Comparison of ENCODE assay signal across 25 cellular contexts in genomic region chr10:36547965-36548364, GRCh38.
DNase-seq lines count a peak whose midpoint lies in the region; ATAC-seq, FAIRE-seq and TF ChIP-seq lines count a peak whose summit lies in the region.
"Had no signal": no experiment of that assay in that cellular context is flagged by ENCODE, and none has a peak within 500 bp of the region (broad histone marks: within the 10 kb centered on the region; RNA-seq: fewer than 3 reads in every experiment).

No MANE protein-coding gene starts in this region.

- TF ChIP-seq POLR2A in H1 (IDR thresholded peaks at IDR 0.05; ENCODE audit: control extremely low read depth in 1 of 2, low read depth in 2 of 2, low read length in 2 of 2), result no peak

- H3K27ac ChIP-seq in SK-N-SH (ENCODE audit: low read depth in 2 of 2, low read length in 1 of 2) (no peak overlapping the region), HEK293 (ENCODE audit: extremely low read depth, low read depth, low read length) (no peak overlapping the region), H1 (ENCODE audit: low read depth, low read length) (no peak overlapping the region), keratinocyte (ENCODE audit: control insufficient read depth, insufficient read depth, low read length) (no peak overlapping the region)
- H3K27ac ChIP-seq: A549; BLaER1 treated with 17β-estradiol and CSF1 and Interleukin-3, amounts not matched to agents 10 nM and 100 nM had no signal

- H2AFZ ChIP-seq in SK-N-SH (ENCODE audit: low read depth), result 0 out of 2 replicates have a peak overlapping the region, but pooled peaks have one; percentile 30
- H2AFZ ChIP-seq in H1 (ENCODE audit: low read length), result peak overlapping the region; percentile 29; the same call in 1 of the 2 replicates
- H2AFZ ChIP-seq in keratinocyte (ENCODE audit: control insufficient read depth, low read length), result no peak overlapping the region
- H2AFZ ChIP-seq: GM23338 had no signal

- H4K8ac ChIP-seq in H1 (ENCODE audit: extremely low read depth, insufficient read depth, low read length), result no peak overlapping the region

- H3F3A ChIP-seq in SK-N-SH (replicated peaks; ENCODE audit: insufficient read depth), result no peaks in the 10 kb centered on the region

- dilution Hi-C loops in keratinocyte (cut with MboI; ENCODE audit: extremely low pct_ligation_motif_present, low sequenced_read_pairs), result no loop called here

- no peak overlapping the region for H3K4me2 ChIP-seq in SK-N-SH
- no peak overlapping the region for H3K4me2 ChIP-seq in H1 (ENCODE audit: insufficient read depth in 1 of 2, low read depth in 2 of 2, low read length in 2 of 2)
- H3K4me2 ChIP-seq in keratinocyte (ENCODE audit: control insufficient read depth, extremely low read depth, insufficient read depth, low read depth, low read length), result no peak overlapping the region
- H3K4me2 ChIP-seq: A549; BLaER1 treated with 17β-estradiol and CSF1 and Interleukin-3, amounts not matched to agents 10 nM and 100 nM; GM23338 had no signal

- no peaks in the 10 kb centered on the region for H3K23me2 ChIP-seq in H1 (ENCODE audit: low read depth, low read length)

- no peak overlapping the region for H4K91ac ChIP-seq in H1 (replicated peaks; ENCODE audit: insufficient read length, low read length)

- no peak overlapping the region for H2BK20ac ChIP-seq in H1 (ENCODE audit: low read length)

- no peaks in the 10 kb centered on the region for H3K9me1 ChIP-seq in keratinocyte (ENCODE audit: control insufficient read depth, extremely low read depth, insufficient read depth, low read length)

- no peak overlapping the region for H3K56ac ChIP-seq in H1 (replicated peaks; ENCODE audit: insufficient read length, low read depth, low read length)

- TF ChIP-seq RAD21 in SK-N-SH (IDR thresholded peaks at IDR 0.05; ENCODE audit: low read length), result no peak
- no peak for TF ChIP-seq RAD21 in H1 (IDR thresholded peaks at IDR 0.05 in 1 of 2, conservative IDR thresholded peaks at IDR 0.05 in 1 of 2; ENCODE audit: low read depth in 2 of 2, low read length in 2 of 2)

- H4K20me1 ChIP-seq in SK-N-SH (ENCODE audit: insufficient read depth) (no peaks in the 10 kb centered on the region), H1 (replicated peaks in 1 of 2; ENCODE audit: control insufficient read depth in 1 of 2, insufficient read depth in 2 of 2, low read length in 2 of 2) (no peaks in the 10 kb centered on the region), keratinocyte (ENCODE audit: control insufficient read depth, extremely low read depth, insufficient read depth, low read length) (no peaks in the 10 kb centered on the region)
- H4K20me1 ChIP-seq: BLaER1 treated with 17β-estradiol and CSF1 and Interleukin-3, amounts not matched to agents 10 nM and 100 nM had no signal

- no peak overlapping the region for H3K4me3 ChIP-seq in SK-N-SH (ENCODE audit: low read depth in 2 of 2, low read length in 1 of 2)
- H3K4me3 ChIP-seq in HEK293 (ENCODE audit: low read depth, low read length), result no peak overlapping the region
- no peak overlapping the region for H3K4me3 ChIP-seq in H1 (ENCODE audit: extremely low read depth in 1 of 4, insufficient read depth in 2 of 4, low read depth in 3 of 4, low read length in 4 of 4)
- H3K4me3 ChIP-seq in keratinocyte (ENCODE audit: control insufficient read depth in 2 of 3, extremely low read depth in 1 of 3, insufficient read depth in 2 of 3, low read depth in 1 of 3, low read length in 3 of 3), result no peak overlapping the region
- H3K4me3 ChIP-seq: A549; BLaER1 treated with 17β-estradiol and CSF1 and Interleukin-3, amounts not matched to agents 10 nM and 100 nM; GM12878; GM23338; HAP-1 had no signal

- H2BK5ac ChIP-seq in H1 (ENCODE audit: low read depth, low read length), result no peak overlapping the region

- H3K27me3 ChIP-seq in SK-N-SH (ENCODE audit: insufficient read depth), result no peaks in the 10 kb centered on the region
- no peaks in the 10 kb centered on the region for H3K27me3 ChIP-seq in H1 (replicated peaks in 1 of 4; ENCODE audit: control insufficient read depth in 3 of 4, extremely low read depth in 1 of 4, insufficient read depth in 3 of 4, low read length in 3 of 4)
- no peaks in the 10 kb centered on the region for H3K27me3 ChIP-seq in keratinocyte (ENCODE audit: control insufficient read depth, extremely low read depth, insufficient read depth, low read length)
- H3K27me3 ChIP-seq: BE2C; BLaER1 treated with 17β-estradiol and CSF1 and Interleukin-3, amounts not matched to agents 10 nM and 100 nM had no signal

- no peaks in the 10 kb centered on the region for H3K79me1 ChIP-seq in H1 (ENCODE audit: low read depth, low read length)

- TF ChIP-seq EP300 in SK-N-SH (IDR thresholded peaks at IDR 0.05; ENCODE audit: borderline replicate concordance in 1 of 2, low read depth in 1 of 2, low read length in 1 of 2) (no peak), H1 (IDR thresholded peaks at IDR 0.05; ENCODE audit: borderline replicate concordance in 1 of 2, low read depth in 2 of 2, low read length in 2 of 2) (no peak)

- H3K9me2 ChIP-seq in SK-N-SH, result no peaks in the 10 kb centered on the region

- WGBS in SK-N-SH (ENCODE audit: low lambda C conversion rate), result 74% methylated on average over 2 of the region's 2 CpGs
- 98% methylated on average over 2 of the region's 2 CpGs; no CpG with 5 or more reads in 1 of the 2 experiments for WGBS in H1 (ENCODE audit: extremely low coverage in 1 of 2, insufficient coverage in 1 of 2, insufficient read length in 1 of 2, insufficient replicate concordance in 2 of 2, low coverage in 1 of 2, low lambda C conversion rate in 2 of 2, missing lambda C conversion rate in 1 of 2), 2 experiments

- POLR2A ChIA-PET in SK-N-SH (lab: Yijun Ruan, JAX), result no interaction called here
- POLR2A ChIA-PET in HEK293 (lab: Yijun Ruan, JAX), result no interaction called here
- POLR2A ChIA-PET in H1 (lab: Charles Lee; ENCODE audit: partially characterized antibody), result no interaction called here

- no peak for ATAC-seq in SK-N-SH treated with all-trans-retinoic acid at 6 μM for 48 hours
- ATAC-seq: A549, GM12878, GM23338 had no signal

- no peaks in the 10 kb centered on the region for H3K9me3 ChIP-seq in SK-N-SH
- H3K9me3 ChIP-seq in HEK293 (ENCODE audit: control insufficient read depth, insufficient read depth, low read depth, low read length), result no peaks in the 10 kb centered on the region
- no peaks in the 10 kb centered on the region for H3K9me3 ChIP-seq in H1 (ENCODE audit: insufficient read depth in 2 of 2, low read depth in 1 of 2, low read length in 1 of 2)
- H3K9me3 ChIP-seq in keratinocyte (ENCODE audit: control insufficient read depth, low read depth, low read length), result no peaks in the 10 kb centered on the region
- H3K9me3 ChIP-seq: A549; BE2C; BLaER1 treated with 17β-estradiol and CSF1 and Interleukin-3, amounts not matched to agents 10 nM and 100 nM; HAP-1 had no signal

- no peak overlapping the region for H2BK120ac ChIP-seq in H1 (replicated peaks; ENCODE audit: low read depth, low read length)

- H3K4ac ChIP-seq in H1 (replicated peaks; ENCODE audit: insufficient read length, low read depth, low read length), result no peak overlapping the region

- no peaks in the 10 kb centered on the region for H3K36me3 ChIP-seq in SK-N-SH (replicated peaks in 1 of 2; ENCODE audit: control insufficient read depth in 1 of 2, insufficient read depth in 2 of 2, low read length in 1 of 2)
- no peaks in the 10 kb centered on the region for H3K36me3 ChIP-seq in HEK293 (ENCODE audit: control insufficient read depth in 2 of 2, insufficient read depth in 1 of 2, low read length in 2 of 2)
- no peaks in the 10 kb centered on the region for H3K36me3 ChIP-seq in H1 (ENCODE audit: control insufficient read depth in 2 of 4, insufficient read depth in 4 of 4, low read length in 3 of 4)
- H3K36me3 ChIP-seq in keratinocyte (ENCODE audit: control insufficient read depth in 2 of 2, extremely low read depth in 1 of 2, insufficient read depth in 2 of 2, low read length in 2 of 2), result no peaks in the 10 kb centered on the region
- H3K36me3 ChIP-seq: BE2C; BLaER1 treated with 17β-estradiol and CSF1 and Interleukin-3, amounts not matched to agents 10 nM and 100 nM; HAP-1 had no signal

- no peak overlapping the region for H2AK5ac ChIP-seq in H1 (ENCODE audit: low read depth, low read length)

- H3K18ac ChIP-seq in H1 (ENCODE audit: extremely low read depth, low read length), result no peak overlapping the region

- H3K9ac ChIP-seq in SK-N-SH, result no peak overlapping the region
- no peak overlapping the region for H3K9ac ChIP-seq in H1 (replicated peaks in 1 of 4; ENCODE audit: extremely low read depth in 1 of 4, low read depth in 3 of 4, low read length in 3 of 4)
- H3K9ac ChIP-seq in keratinocyte (ENCODE audit: control insufficient read depth, extremely low read depth, insufficient read depth, low read length), result no peak overlapping the region
- H3K9ac ChIP-seq: BLaER1 treated with 17β-estradiol and CSF1 and Interleukin-3, amounts not matched to agents 10 nM and 100 nM had no signal

- H3K79me2 ChIP-seq in SK-N-SH (ENCODE audit: insufficient read depth), result no peaks in the 10 kb centered on the region
- no peaks in the 10 kb centered on the region for H3K79me2 ChIP-seq in H1 (ENCODE audit: control insufficient read depth in 1 of 2, insufficient read depth in 2 of 2, low read length in 2 of 2)
- no peaks in the 10 kb centered on the region for H3K79me2 ChIP-seq in keratinocyte (ENCODE audit: control insufficient read depth, insufficient read depth, low read length)

- 0 out of 4 replicates have a peak, but pooled peaks cover 0 to 7% of the 10 kb centered on the region in 2 experiments for H3K4me1 ChIP-seq in SK-N-SH (ENCODE audit: control insufficient read depth in 1 of 2, insufficient read depth in 2 of 2, low read depth in 1 of 2, low read length in 1 of 2)
- H3K4me1 ChIP-seq in HEK293 (ENCODE audit: control insufficient read depth, insufficient read depth, low read length), result no peaks in the 10 kb centered on the region
- H3K4me1 ChIP-seq in H1 (replicated peaks in 1 of 4; ENCODE audit: control insufficient read depth in 3 of 4, insufficient read depth in 4 of 4, low read length in 3 of 4), result no peaks in the 10 kb centered on the region
- H3K4me1 ChIP-seq in keratinocyte (ENCODE audit: control insufficient read depth, extremely low read depth, insufficient read depth, low read length), result no peaks in the 10 kb centered on the region
- H3K4me1 ChIP-seq: A549; BE2C; BLaER1 treated with 17β-estradiol and CSF1 and Interleukin-3, amounts not matched to agents 10 nM and 100 nM; HAP-1 had no signal

- TF ChIP-seq CTCF in SK-N-SH (IDR thresholded peaks at IDR 0.05), result no peak
- no peak for TF ChIP-seq CTCF in HEK293 (tag by site-specific recombination; IDR thresholded peaks at IDR 0.05)
- no peak for TF ChIP-seq CTCF in H1 (IDR thresholded peaks at IDR 0.05; ENCODE audit: control extremely low read depth in 1 of 3, insufficient read depth in 1 of 3, low read depth in 1 of 3, low read length in 3 of 3)
- TF ChIP-seq CTCF in keratinocyte (optimal IDR thresholded peaks at IDR 0.05 in 1 of 3, IDR thresholded peaks at IDR 0.05 in 1 of 3, conservative IDR thresholded peaks at IDR 0.05 in 1 of 3; ENCODE audit: extremely low read depth in 1 of 3, insufficient read depth in 2 of 3, low read length in 3 of 3), result no peak

- H4K5ac ChIP-seq in H1 (ENCODE audit: insufficient read length, low read depth, low read length), result no peak overlapping the region

- no peak overlapping the region for H2BK12ac ChIP-seq in H1 (ENCODE audit: low read depth, low read length)

- no peak for DNase-seq in SK-N-SH
- no peak for DNase-seq in H1 (ENCODE audit: low read depth in 1 of 2, low spot score in 2 of 2)
- no peak for DNase-seq in keratinocyte (ENCODE audit: low read depth, low spot score)
- DNase-seq in NCI-H82 treated with DMSO at 0.1 percent for 48 hours (lab: John Stamatoyannopoulos, UW; ENCODE audit: unreplicated experiment), result no peak
- no peak for DNase-seq in anterior cingulate cortex (lab: John Stamatoyannopoulos, UW)
- no peak for DNase-seq in mesenteric fat pad (ENCODE audit: low spot score)
- DNase-seq: 8988T; ACHN; AML-193; BE2C; CD4-positive, alpha-beta T cell; CD8-positive, alpha-beta memory T cell; DMS 273 treated with DMSO at 0.1 percent for 48 hours; DMS79; EL; GDM1 had no signal

- CTCF ChIA-PET in SK-N-SH (lab: Yijun Ruan, JAX) (no interaction called here), HEK293 (lab: Yijun Ruan, JAX) (interaction anchor here (0.5 kb wide), 1 partner anchor 137 kb away, joined by 3 read pairs; no protein-coding TSS in a partner anchor), H1 (lab: Charles Lee; ENCODE audit: partially characterized antibody) (no interaction called here)

- H3K14ac ChIP-seq in H1 (ENCODE audit: insufficient read length), result no peak overlapping the region

- H3K23ac ChIP-seq in H1 (ENCODE audit: insufficient read length), result no peak overlapping the region

- H2BK15ac ChIP-seq in H1 (ENCODE audit: low read length), result no peak overlapping the region

- no peak for FAIRE-seq in H1 (lab: Jason Lieb, UNC)
- FAIRE-seq in keratinocyte (lab: Jason Lieb, UNC), result peak; percentile 71
- FAIRE-seq: A549, D721Med, GM12878, H54 had no signal
